ENCODE assay signal across 25 cellular contexts in the genomic region with DNA sequence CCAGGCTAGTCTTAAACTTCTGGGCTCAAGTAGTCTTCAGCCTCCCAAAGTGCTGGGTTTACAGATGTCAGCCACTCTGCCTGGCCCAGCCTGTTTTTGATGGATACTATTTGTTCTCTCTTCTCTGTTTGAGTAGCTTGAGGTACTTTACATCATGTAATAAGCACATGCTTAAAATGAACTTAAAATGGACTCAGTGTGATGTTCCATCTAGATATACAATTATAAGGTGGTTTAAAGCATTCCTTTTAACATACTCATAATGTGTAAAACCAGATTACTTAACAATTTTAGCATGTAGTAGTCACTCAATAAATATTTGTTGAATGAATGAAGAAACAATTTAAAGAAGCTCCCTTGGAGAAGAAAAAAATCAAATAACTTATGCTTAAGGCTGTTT. TPM values are rescaled to one million over a fixed set of nuclear protein-coding genes. Genes with fewer than 3 reads are reported as not detected.
DNase-seq lines count a peak whose midpoint lies in the region; ATAC-seq, FAIRE-seq and TF ChIP-seq lines count a peak whose summit lies in the region.
"Had no signal": no experiment of that assay in that cellular context is flagged by ENCODE, and none has a peak within 500 bp of the region (broad histone marks: within the 10 kb centered on the region; RNA-seq: fewer than 3 reads in every experiment).

No MANE protein-coding gene starts in this region.

- ATAC-seq in A549 (no peak; a peak in 1 of 6 replicates), HG02610 (IDR thresholded peaks at IDR 0.05; ENCODE audit: unreplicated experiment) (no peak)
- no peak for ATAC-seq in natural killer cell treated with Interleukin-12 subunit alpha and Interleukin-12 subunit beta and Interleukin-15 and Interleukin-18, amount 100 ng/mL, for 72 hours
- ATAC-seq: activated T-cell treated with anti-CD3 and anti-CD28 coated beads, Interleukin-2, amount 50 U/mL, for 4 hours; effector memory CD8-positive, alpha-beta T cell; sciatic nerve had no signal

- no peak overlapping the region for H3K4me3 ChIP-seq in A549
- no peak overlapping the region for H3K4me3 ChIP-seq in HUES48 (ENCODE audit: low read depth, low read length)
- H3K4me3 ChIP-seq in mammary epithelial cell (replicated peaks in 1 of 3; ENCODE audit: insufficient read depth in 1 of 3, low read depth in 2 of 3, low read length in 3 of 3) = no peak overlapping the region
- H3K4me3 ChIP-seq: SJCRH30 had no signal

- H3K36me3 ChIP-seq in HUES48 (ENCODE audit: control insufficient read depth, insufficient read depth, low read length) = no peaks in the 10 kb centered on the region
- no peaks in the 10 kb centered on the region for H3K36me3 ChIP-seq in mammary epithelial cell (ENCODE audit: insufficient read depth, low read length)
- H3K36me3 ChIP-seq: neural progenitor cell, SJCRH30 had no signal

- no peaks in the 10 kb centered on the region for H4K20me1 ChIP-seq in mammary epithelial cell (ENCODE audit: insufficient read depth, low read length)

- peaks cover 0 to 8% of the 10 kb centered on the region in 2 donors for H3K27me3 Mint-ChIP-seq in natural killer cell treated with Interleukin-12 subunit alpha and Interleukin-12 subunit beta and Interleukin-15 and Interleukin-18, amount 100 ng/mL, for 72 hours
- H3K27me3 Mint-ChIP-seq: activated naive CD8-positive, alpha-beta T cell treated with anti-CD3 and anti-CD28 coated beads, Interleukin-2, amount 10 ng/mL, durations not matched to agents 7 days and 5 days; central memory CD8-positive, alpha-beta T cell; effector memory CD8-positive, alpha-beta T cell had no signal

- no TSS peak for BruUV-seq in mammary epithelial cell (replicated peaks; lab: Mats Ljungman, UMichigan)

- H3K4me1 ChIP-seq in A549 (peaks cover 76% of the 10 kb centered on the region), HUES48 (ENCODE audit: control insufficient read depth, insufficient read depth, low read length) (peaks cover 21% of the 10 kb centered on the region), mammary epithelial cell (ENCODE audit: insufficient read depth, low read length) (peaks cover 30% of the 10 kb centered on the region)

- TF ChIP-seq RAD21 in A549 (conservative IDR thresholded peaks at IDR 0.05 in 1 of 2, IDR thresholded peaks at IDR 0.05 in 1 of 2) = no peak

- H3K27me3 ChIP-seq in HUES48 (ENCODE audit: control insufficient read depth, insufficient read depth, low read length) = no peaks in the 10 kb centered on the region
- H3K27me3 ChIP-seq in mammary epithelial cell (ENCODE audit: insufficient read depth, low read length) = no peaks in the 10 kb centered on the region
- H3K27me3 ChIP-seq: neural progenitor cell, SJCRH30 had no signal

- peak overlapping the region; percentile 87 for H3K4me2 ChIP-seq in A549
- H3K4me2 ChIP-seq in mammary epithelial cell (ENCODE audit: insufficient read depth, low read depth, low read length) = no peak overlapping the region

- FAIRE-seq in A549 (lab: Jason Lieb, UNC) = no peak
- FAIRE-seq: GM12891, TTC549 had no signal

- peak overlapping the region; percentile 79 to 84 for H3K27ac ChIP-seq in A549
- H3K27ac ChIP-seq in HUES48 (ENCODE audit: low read depth, low read length) = peak overlapping the region; percentile 84
- H3K27ac ChIP-seq in mammary epithelial cell (ENCODE audit: insufficient read depth, low read depth, low read length) = peak overlapping the region; percentile 41

- dilution Hi-C loops in mammary epithelial cell (cut with HindIII; ENCODE audit: low sequenced_read_pairs) = no loop called here

- H3K4me1 Mint-ChIP-seq in natural killer cell treated with Interleukin-12 subunit alpha and Interleukin-12 subunit beta and Interleukin-15 and Interleukin-18, amount 100 ng/mL, for 72 hours (ENCODE audit: low read depth in 2 of 2) = peaks cover 7 to 10% of the 10 kb centered on the region in 2 donors
- H3K4me1 Mint-ChIP-seq: activated naive CD8-positive, alpha-beta T cell treated with anti-CD3 and anti-CD28 coated beads, Interleukin-2, amount 10 ng/mL, durations not matched to agents 7 days and 5 days; central memory CD8-positive, alpha-beta T cell had no signal

- TF ChIP-seq EP300 in A549 (IDR thresholded peaks at IDR 0.05) = no peak

- H3K27ac Mint-ChIP-seq in natural killer cell treated with Interleukin-12 subunit alpha and Interleukin-12 subunit beta and Interleukin-15 and Interleukin-18, amount 100 ng/mL, for 72 hours = no peak overlapping the region
- H3K27ac Mint-ChIP-seq: activated naive CD8-positive, alpha-beta T cell treated with anti-CD3 and anti-CD28 coated beads, Interleukin-2, amount 10 ng/mL, durations not matched to agents 7 days and 5 days; effector memory CD8-positive, alpha-beta T cell; immature natural killer cell; mesothelial cell of epicardium; type B pancreatic cell had no signal

- in situ Hi-C loops in mammary epithelial cell (cut with MboI; ENCODE audit: low sequenced_read_pairs in 2 of 2) = no loop called here

- H3K9me3 ChIP-seq in A549 (0 out of 3 replicates have a peak, but pooled peaks cover under 1% of the 10 kb centered on the region), HUES48 (ENCODE audit: control insufficient read depth, insufficient read depth, low read length) (no peaks in the 10 kb centered on the region), mammary epithelial cell (replicated peaks; ENCODE audit: insufficient read depth, low read length) (no peaks in the 10 kb centered on the region)
- H3K9me3 ChIP-seq: SJCRH30 had no signal

- H3K4me3 Mint-ChIP-seq in natural killer cell treated with Interleukin-12 subunit alpha and Interleukin-12 subunit beta and Interleukin-15 and Interleukin-18, amount 100 ng/mL, for 72 hours = no peak overlapping the region
- H3K4me3 Mint-ChIP-seq: activated naive CD8-positive, alpha-beta T cell treated with anti-CD3 and anti-CD28 coated beads, Interleukin-2, amount 10 ng/mL, durations not matched to agents 7 days and 5 days; activated T-cell treated with anti-CD3 and anti-CD28 coated beads, Interleukin-2, amount 50 U/mL, for 4 hours; central memory CD8-positive, alpha-beta T cell; effector memory CD8-positive, alpha-beta T cell; immature natural killer cell; mesothelial cell of epicardium; neural progenitor cell; type B pancreatic cell had no signal

- no peak for TF ChIP-seq POLR2A in A549 (IDR thresholded peaks at IDR 0.05; ENCODE audit: low read length)

- H3K9ac ChIP-seq in HUES48 (ENCODE audit: low read depth, low read length) (no peak overlapping the region), mammary epithelial cell (ENCODE audit: insufficient read depth, low read length) (no peak overlapping the region)
- H3K9ac ChIP-seq: neural progenitor cell had no signal

- H3K9me3 Mint-ChIP-seq in natural killer cell treated with Interleukin-12 subunit alpha and Interleukin-12 subunit beta and Interleukin-15 and Interleukin-18, amount 100 ng/mL, for 72 hours = no peaks in the 10 kb centered on the region
- H3K9me3 Mint-ChIP-seq: activated T-cell treated with anti-CD3 and anti-CD28 coated beads, Interleukin-2, amount 50 U/mL, for 4 hours; central memory CD8-positive, alpha-beta T cell; mesothelial cell of epicardium; neural progenitor cell had no signal

- H3K79me2 ChIP-seq in mammary epithelial cell (ENCODE audit: insufficient read depth, low read length) = peaks cover 67% of the 10 kb centered on the region

- no peak overlapping the region for H2AFZ ChIP-seq in mammary epithelial cell (ENCODE audit: low read depth, low read length)

- POLR2A ChIA-PET in A549 (lab: Yijun Ruan, JAX) = no interaction called here

- intact Hi-C loops in mammary epithelial cell (cut with micrococcal nuclease) = no loop called here

- CTCF ChIA-PET in A549 (lab: Yijun Ruan, JAX) = interaction anchor here (0.8 to 2.5 kb wide), 3 partner anchors 9 to 304 kb away, joined by 4 to 10 read pairs (median 4); partner anchors contain the start of gene PTPRM
- CTCF ChIA-PET in mammary epithelial cell (lab: Charles Lee; ENCODE audit: low non-redundant PET) = interaction anchor here (0.6 to 0.8 kb wide), 2 partner anchors 304 to 1144 kb away, joined by 3 to 4 read pairs; no protein-coding TSS in a partner anchor

- TF ChIP-seq CTCF in A549 (IDR thresholded peaks at IDR 0.05) (no peak), mammary epithelial cell (conservative IDR thresholded peaks at IDR 0.05 in 1 of 2, IDR thresholded peaks at IDR 0.05 in 1 of 2; ENCODE audit: extremely low read depth in 1 of 2, insufficient read depth in 1 of 2, low read depth in 1 of 2, low read length in 2 of 2) (no peak), GM20000 (IDR thresholded peaks at IDR 0.05; ENCODE audit: extremely low read depth, missing control alignments) (no peak)

- DNase-seq in A549 (ENCODE audit: low read depth in 1 of 2, low spot score in 1 of 2) (no peak), mammary epithelial cell (peak; percentile 64), kidney glomerular epithelial cell (lab: John Stamatoyannopoulos, UW) (peak; percentile 20), GM20000 (ENCODE audit: low spot score) (no peak), C1 segment of cervical spinal cord (lab: John Stamatoyannopoulos, UW) (no peak)
- no peak for DNase-seq in natural killer cell treated with Interleukin-12 subunit alpha and Interleukin-12 subunit beta and Interleukin-15 and Interleukin-18, amount 100 ng/mL, for 72 hours (ENCODE audit: low spot score)
- DNase-seq: activated CD4-positive, alpha-beta T cell treated with anti-CD3 and anti-CD28 coated beads, Interleukin-2, amount 50 U/mL, for 48 hours; activated naive CD8-positive, alpha-beta T cell treated with anti-CD3 and anti-CD28 coated beads, Interleukin-2, amount 10 ng/mL, durations not matched to agents 7 days and 5 days; activated T-cell treated with anti-CD3 and anti-CD28 coated beads, Interleukin-2, amount 50 U/mL, for 4 hours; effector memory CD8-positive, alpha-beta T cell; immature natural killer cell; Kasumi-1; NCI-H1436; SJCRH30; stimulated activated CD4-positive, alpha-beta T cell treated with anti-CD3 and anti-CD28 coated beads, Interleukin-4, amount 100 ng/mL, for 24 hours had no signal

- H3K36me3 Mint-ChIP-seq in natural killer cell treated with Interleukin-12 subunit alpha and Interleukin-12 subunit beta and Interleukin-15 and Interleukin-18, amount 100 ng/mL, for 72 hours = peaks cover 7% of the 10 kb centered on the region
- H3K36me3 Mint-ChIP-seq: activated naive CD8-positive, alpha-beta T cell treated with anti-CD3 and anti-CD28 coated beads, Interleukin-2, amount 10 ng/mL, durations not matched to agents 7 days and 5 days; immature natural killer cell; mesothelial cell of epicardium; neural progenitor cell; type B pancreatic cell had no signal

TF ChIP-seq in A549, 52 proteins besides CTCF, POLR2A, EP300 and RAD21 (continues in another document):
- TF ChIP-seq GATA3 (IDR thresholded peaks at IDR 0.05; ENCODE audit: borderline replicate concordance) = peak; percentile 24; the same call in 1 of the 2 replicates

RNA-seq across cellular contexts. Expression of gene PTPRM, which starts 9.6 kb away (rescaled TPM):
- polyA plus RNA-seq in A549 (2011; rRNA removed) (199 and 236 TPM in 2 replicates), A549 (2017; fragmentation: RNase III; extraction: RNeasy Plus Mini Kit Qiagen cat#74134 plus additional on column Dnase treatment) (39.3 to 44.5 TPM (median 43.5 TPM) in 3 replicates), mammary epithelial cell (43.3 TPM)
- polyA plus RNA-seq in A549 (2012; cell fraction: cytosol; rRNA removed) = 55.6 and 62.1 TPM in 2 replicates
- polyA plus RNA-seq in A549 (2012; cell fraction: nucleus; rRNA removed) = 105 and 131 TPM in 2 replicates
- polyA minus RNA-seq in A549 (2011; rRNA and poly(A)+ RNA removed) = 166 and 179 TPM in 2 replicates
- 10 to 100 TPM; 34.1 to 65.8 TPM for total RNA-seq in mammary epithelial cell
- polyA minus RNA-seq in mammary epithelial cell = 23.8 TPM
- 10 to 100 TPM in 1 of 2 donors, 1 to 10 TPM in 1; 7.5 to 19.2 TPM for total RNA-seq in natural killer cell treated with Interleukin-12 subunit alpha and Interleukin-12 subunit beta and Interleukin-15 and Interleukin-18, amount 100 ng/mL, for 72 hours
- total RNA-seq: G401 had no signal

Comparison
In these comparisons a context has a peak if more than half of its experiments do, and no peak if none do; other contexts are left out.
1. DNase-seq: peak in mammary epithelial cell (single experiment) and kidney glomerular epithelial cell (single experiment); none in A549 (0 of 2), GM20000 (single experiment), natural killer cell treated with Interleukin-12 subunit alpha and Interleukin-12 subunit beta and Interleukin-15 and Interleukin-18, amount 100 ng/mL, for 72 hours (single experiment) and C1 segment of cervical spinal cord (0 of 14).
2. Peak in every context shown above with its lines, with median percentiles within 50 percentile points of each other: H3K27ac ChIP-seq.